ENCODE assay signal across 15 cellular contexts in genomic region chr3:97930018-97930417, GRCh38. TPM values are rescaled to one million over a fixed set of nuclear protein-coding genes. Genes with fewer than 3 reads are reported as not detected.
DNase-seq lines count a peak whose midpoint lies in the region; ATAC-seq and TF ChIP-seq lines count a peak whose summit lies in the region.
"Had no signal": no experiment of that assay in that cellular context is flagged by ENCODE, and none has a peak within 500 bp of the region (broad histone marks: within the 10 kb centered on the region; RNA-seq: fewer than 3 reads in every experiment).

No MANE protein-coding gene starts in this region.

- no peaks in the 10 kb centered on the region for H3K9me2 ChIP-seq in SK-N-SH

- peaks cover 4 to 16% of the 10 kb centered on the region in 2 experiments for H3K36me3 ChIP-seq in SK-N-SH (replicated peaks in 1 of 2; ENCODE audit: control insufficient read depth in 1 of 2, insufficient read depth in 2 of 2, low read length in 1 of 2)
- H3K36me3 ChIP-seq: HAP-1 had no signal

- H2AFZ ChIP-seq in SK-N-SH (ENCODE audit: low read depth): no peak overlapping the region

- TF ChIP-seq CTCF in SK-N-SH (IDR thresholded peaks at IDR 0.05): no peak

- intact Hi-C loops in left ventricle myocardium superior (cut with micrococcal nuclease) (no loop called here), Right ventricle myocardium inferior (cut with DNase I) (loop anchor here (10.0 kb wide), 1 partner anchor 105 kb away; the partner anchor contains the start of gene CRYBG3)

- H3F3A ChIP-seq in SK-N-SH (replicated peaks; ENCODE audit: insufficient read depth): no peaks in the 10 kb centered on the region

- DNase-seq in left ventricle myocardium superior (peak; percentile 38), Right ventricle myocardium inferior (ENCODE audit: missing footprints) (no peak), NCI-H2171 (lab: John Stamatoyannopoulos, UW) (peak; percentile 47), NCI-H524 treated with DMSO at 0.1 percent for 48 hours (lab: John Stamatoyannopoulos, UW) (peak; percentile 38), left lobe of liver (ENCODE audit: low spot score) (no peak), SK-N-SH (no peak), superior temporal gyrus (ENCODE audit: extremely low spot score) (no peak), DMS153 (lab: John Stamatoyannopoulos, UW) (no peak)
- DNase-seq: BE2C; CD4-positive, alpha-beta memory T cell; DMS53; GF-D8 had no signal

- H3K4me1 ChIP-seq in SK-N-SH (ENCODE audit: control insufficient read depth in 1 of 2, insufficient read depth in 2 of 2, low read depth in 1 of 2, low read length in 1 of 2): no peaks in the 10 kb centered on the region
- H3K4me1 ChIP-seq: A549, BE2C, HAP-1 had no signal

- no peaks in the 10 kb centered on the region for H4K20me1 ChIP-seq in SK-N-SH (ENCODE audit: insufficient read depth)

- TF ChIP-seq EP300 in SK-N-SH (IDR thresholded peaks at IDR 0.05; ENCODE audit: borderline replicate concordance in 1 of 2, low read depth in 1 of 2, low read length in 1 of 2): no peak

- TF ChIP-seq RAD21 in SK-N-SH (IDR thresholded peaks at IDR 0.05; ENCODE audit: low read length): no peak

- no peak overlapping the region for H3K4me3 ChIP-seq in SK-N-SH (ENCODE audit: low read depth in 2 of 2, low read length in 1 of 2)
- H3K4me3 ChIP-seq: A549, HAP-1 had no signal

- CTCF ChIA-PET in SK-N-SH (lab: Yijun Ruan, JAX): no interaction called here

- no peak overlapping the region for H3K9ac ChIP-seq in SK-N-SH

- no peak overlapping the region for H3K27ac ChIP-seq in SK-N-SH (ENCODE audit: low read depth in 2 of 2, low read length in 1 of 2)
- H3K27ac ChIP-seq: A549, C4-2B had no signal

- POLR2A ChIA-PET in SK-N-SH (lab: Yijun Ruan, JAX): no interaction called here

- no peak overlapping the region for H3K4me2 ChIP-seq in SK-N-SH
- H3K4me2 ChIP-seq: A549 had no signal

- ATAC-seq in left ventricle myocardium superior (peak; percentile 67), Right ventricle myocardium inferior (no peak), left lobe of liver (peak; percentile 61)
- ATAC-seq: A549 had no signal

- no peaks in the 10 kb centered on the region for H3K27me3 ChIP-seq in SK-N-SH (ENCODE audit: insufficient read depth)
- H3K27me3 ChIP-seq: BE2C had no signal

- no peaks in the 10 kb centered on the region for H3K9me3 ChIP-seq in SK-N-SH
- H3K9me3 ChIP-seq: A549, BE2C, HAP-1 had no signal

- no peaks in the 10 kb centered on the region for H3K79me2 ChIP-seq in SK-N-SH (ENCODE audit: insufficient read depth)

TF ChIP-seq in SK-N-SH, 30 proteins besides CTCF, POLR2A, EP300 and RAD21:
- TF ChIP-seq USF2 (IDR thresholded peaks at IDR 0.05; ENCODE audit: borderline replicate concordance, low read depth, low read length) (no peak), REST (IDR thresholded peaks at IDR 0.05; ENCODE audit: low read depth, low read length) (no peak), GATA2 (CRISPR knock-in tag; IDR thresholded peaks at IDR 0.05) (no peak), MAX (IDR thresholded peaks at IDR 0.05; ENCODE audit: low read depth) (no peak), SIN3A (IDR thresholded peaks at IDR 0.05; ENCODE audit: borderline replicate concordance, low read depth, low read length) (no peak), EZH2phosphoT487 (IDR thresholded peaks at IDR 0.05; ENCODE audit: borderline replicate concordance, low read depth) (no peak), SMC3 (IDR thresholded peaks at IDR 0.05; ENCODE audit: low read depth, low read length) (no peak)

RNA-seq across cellular contexts. Expression of gene RIOX2, which starts 42.2 kb away (rescaled TPM):
- total RNA-seq in left ventricle myocardium superior: 11.1 TPM
- total RNA-seq in Right ventricle myocardium inferior: 13.2 TPM
- 10.1 TPM for total RNA-seq in left lobe of liver
- 12.9 and 20.3 TPM in 2 replicates for polyA plus RNA-seq in SK-N-SH (2012; rRNA removed)
- 16.4 and 17.9 TPM in 2 replicates for polyA plus RNA-seq in SK-N-SH (2012; cell fraction: cytosol; rRNA removed)
- polyA plus RNA-seq in SK-N-SH (2012; cell fraction: nucleus; rRNA removed): 15.1 and 29.1 TPM in 2 replicates

Comparison
In these comparisons a context has a peak if more than half of its experiments do, and no peak if none do; other contexts are left out.
1. DNase-seq: peak in left ventricle myocardium superior (single experiment), NCI-H2171 (single experiment) and NCI-H524 treated with DMSO at 0.1 percent for 48 hours (single experiment); none in Right ventricle myocardium inferior (single experiment), left lobe of liver (single experiment), SK-N-SH (single experiment), superior temporal gyrus (single experiment) and DMS153 (single experiment).